In the genomic region with DNA sequence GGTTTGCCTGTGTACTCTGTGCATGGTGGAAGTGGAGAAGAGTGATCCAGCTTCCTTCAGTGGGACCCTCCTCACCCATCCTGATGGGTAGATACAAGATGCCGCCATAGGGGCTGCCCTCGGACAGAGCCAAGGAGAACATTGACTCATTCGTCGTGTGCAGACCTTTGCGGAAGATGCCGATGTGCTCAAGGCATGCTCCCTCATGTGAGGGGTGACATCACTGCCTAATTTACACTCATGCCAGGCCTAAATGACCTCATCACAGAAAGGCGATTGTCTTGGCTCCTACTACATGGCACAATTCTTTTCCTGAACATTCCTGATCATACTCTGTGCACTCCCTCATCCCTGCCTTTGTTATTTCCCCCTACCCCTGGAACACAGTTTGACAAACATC, we compare ENCODE assay signal across 20 cellular contexts.
"Had no signal": no experiment of that assay in that cellular context is flagged by ENCODE, and none has a peak within 500 bp of the region (broad histone marks: within the 10 kb centered on the region; RNA-seq: fewer than 3 reads in every experiment).

No MANE protein-coding gene starts in this region.

- H3K9me3 ChIP-seq: adrenal gland, ovary, SJSA1 had no signal

- H3K27ac Mint-ChIP-seq: activated B cell treated with CpG ODN at 0.5 μM for 24 hours; activated CD8-positive, alpha-beta T cell treated with anti-CD3 and anti-CD28 coated beads, Interleukin-2, amount 10 ng/mL, durations not matched to agents 7 days and 5 days; activated naive CD4-positive, alpha-beta T cell treated with anti-CD3 and anti-CD28 coated beads, Interleukin-2, amount 50 U/mL, for 24 hours; stimulated activated naive B cell treated with anti-CD40 and anti-IgM and Interleukin-4, amounts not matched to agents 10 μg/mL and 1 μg/mL and 100 μg/mL, for 72 hours had no signal

- DNase-seq: activated B cell treated with CpG ODN at 0.5 μM for 24 hours; activated CD4-positive, alpha-beta T cell treated with anti-CD3 and anti-CD28 coated beads for 48 hours; activated CD8-positive, alpha-beta memory T cell treated with anti-CD3 and anti-CD28 coated beads, Interleukin-2, amount 50 U/mL, for 4 hours; activated CD8-positive, alpha-beta T cell treated with anti-CD3 and anti-CD28 coated beads, Interleukin-2, amount 10 ng/mL, durations not matched to agents 7 days and 5 days; activated effector memory CD4-positive, alpha-beta T cell treated with anti-CD3 and anti-CD28 coated beads, Interleukin-2, amount 50 U/mL, for 16 hours; activated T-cell treated with anti-CD3 and anti-CD28 coated beads, Interleukin-2, amount 50 U/mL, for 48 hours; adrenal gland; hippocampal formation; kidney; left lung; midbrain; ovary; stimulated activated CD4-positive, alpha-beta T cell treated with anti-CD3 and anti-CD28 coated beads, Interleukin-2, amount 100 ng/mL, for 48 hours; stimulated activated naive B cell treated with anti-CD40 and anti-IgM and Interleukin-4, amounts not matched to agents 10 μg/mL and 1 μg/mL and 100 μg/mL, for 72 hours; transverse colon had no signal

- FAIRE-seq: colon, endometrium, kidney, TTC549 had no signal

- H3K36me3 ChIP-seq: adrenal gland, left lung, ovary, SJSA1, transverse colon had no signal

- ATAC-seq: activated CD8-positive, alpha-beta T cell treated with anti-CD3 and anti-CD28 coated beads, Interleukin-2, amount 10 ng/mL, durations not matched to agents 7 days and 5 days; left lung; stimulated activated naive B cell treated with anti-CD40 and anti-IgM and Interleukin-4, amounts not matched to agents 10 μg/mL and 1 μg/mL and 100 μg/mL, for 72 hours had no signal

- H3K4me3 Mint-ChIP-seq: activated B cell treated with CpG ODN at 0.5 μM for 24 hours; activated CD8-positive, alpha-beta T cell treated with anti-CD3 and anti-CD28 coated beads, Interleukin-2, amount 10 ng/mL, durations not matched to agents 7 days and 5 days; activated naive CD4-positive, alpha-beta T cell treated with anti-CD3 and anti-CD28 coated beads, Interleukin-2, amount 50 U/mL, for 24 hours; stimulated activated naive B cell treated with anti-CD40 and anti-IgM and Interleukin-4, amounts not matched to agents 10 μg/mL and 1 μg/mL and 100 μg/mL, for 72 hours had no signal

- H3K27me3 ChIP-seq: adrenal gland, left lung, ovary, SJSA1, transverse colon had no signal

- H3K4me3 ChIP-seq: adrenal gland, left lung, ovary, SJSA1, transverse colon had no signal

- H3K27me3 Mint-ChIP-seq: activated B cell treated with CpG ODN at 0.5 μM for 24 hours; stimulated activated naive B cell treated with anti-CD40 and anti-IgM and Interleukin-4, amounts not matched to agents 10 μg/mL and 1 μg/mL and 100 μg/mL, for 72 hours had no signal

- H3K4me1 Mint-ChIP-seq: activated B cell treated with CpG ODN at 0.5 μM for 24 hours; activated naive CD4-positive, alpha-beta T cell treated with anti-CD3 and anti-CD28 coated beads, Interleukin-2, amount 50 U/mL, for 24 hours; stimulated activated naive B cell treated with anti-CD40 and anti-IgM and Interleukin-4, amounts not matched to agents 10 μg/mL and 1 μg/mL and 100 μg/mL, for 72 hours had no signal

- H3K4me1 ChIP-seq: adrenal gland, SJSA1 had no signal

- H3K27ac ChIP-seq: adrenal gland, ovary, SJSA1, transverse colon had no signal

- H3K36me3 Mint-ChIP-seq: activated naive CD4-positive, alpha-beta T cell treated with anti-CD3 and anti-CD28 coated beads, Interleukin-2, amount 50 U/mL, for 24 hours; stimulated activated naive B cell treated with anti-CD40 and anti-IgM and Interleukin-4, amounts not matched to agents 10 μg/mL and 1 μg/mL and 100 μg/mL, for 72 hours had no signal
